13 cellular contexts compared by ENCODE assay signal in the genomic region with DNA sequence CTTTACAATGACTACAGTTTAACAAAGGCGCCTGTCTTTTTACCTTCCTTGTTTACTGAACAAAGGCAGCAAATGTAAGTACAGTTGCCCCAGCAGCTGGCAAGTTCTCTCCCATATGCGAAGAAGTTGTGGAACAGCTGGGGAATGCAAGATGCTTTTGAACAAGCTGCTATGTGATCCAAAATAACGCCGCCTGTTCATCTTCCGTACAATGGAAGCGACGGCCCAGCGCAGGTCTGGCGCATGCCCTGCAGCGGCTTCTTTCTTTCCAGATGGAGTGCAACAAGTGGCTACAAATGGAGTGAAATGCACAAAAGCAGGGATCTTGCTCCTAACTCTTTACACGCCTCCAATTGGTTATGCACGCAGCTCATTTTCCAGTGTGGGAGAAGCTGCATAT.
DNase-seq lines count a peak whose midpoint lies in the region; ATAC-seq and TF ChIP-seq lines count a peak whose summit lies in the region.
"Had no signal": no experiment of that assay in that cellular context is flagged by ENCODE, and none has a peak within 500 bp of the region (broad histone marks: within the 10 kb centered on the region; RNA-seq: fewer than 3 reads in every experiment).

No MANE protein-coding gene starts in this region.

- no peak overlapping the region for H2BK15ac ChIP-seq in IMR-90 (ENCODE audit: low read depth, low read length)
- no peak overlapping the region for H2BK15ac ChIP-seq in mesenchymal stem cell (ENCODE audit: low read depth, poor library complexity, severe bottlenecking)

- dilution Hi-C loops in IMR-90 (cut with HindIII; ENCODE audit: low sequenced_read_pairs, unreplicated experiment): no loop called here

- H2AK5ac ChIP-seq in IMR-90 (ENCODE audit: low read depth, low read length): no peak overlapping the region
- peak overlapping the region; percentile 51 for H2AK5ac ChIP-seq in mesenchymal stem cell (ENCODE audit: low read length, severe bottlenecking)

- intact Hi-C loops in IMR-90 (cut with micrococcal nuclease): no loop called here
- intact Hi-C loops in ascending aorta (cut with DNase I): loop anchor here (10.0 kb wide), 1 partner anchor 207 kb away; no protein-coding TSS in a partner anchor
- intact Hi-C loops in stomach (cut with DNase I; ENCODE audit: low total_unique reads): loop anchor here (10.0 kb wide), 1 partner anchor 137 kb away; no protein-coding TSS in a partner anchor
- intact Hi-C loops in left cardiac atrium (cut with DNase I): loop anchor here in 1 of 2 donors (10.0 kb wide), 1 partner anchor 97 kb away; the partner anchor contains the start of gene SVIL

- peaks cover 6% of the 10 kb centered on the region for H3K4me1 ChIP-seq in IMR-90 (ENCODE audit: control insufficient read depth, insufficient read depth, low read length)
- peaks cover 4 to 39% of the 10 kb centered on the region in 2 donors for H3K4me1 ChIP-seq in ascending aorta
- peaks cover 13% of the 10 kb centered on the region for H3K4me1 ChIP-seq in mesenchymal stem cell (ENCODE audit: control insufficient read depth, insufficient read depth, low read depth, low read length)
- H3K4me1 ChIP-seq in stomach: peaks cover 5 to 75% (median 43%) of the 10 kb centered on the region in 4 donors

- no peak overlapping the region for H2AK9ac ChIP-seq in IMR-90 (replicated peaks; ENCODE audit: low read depth, low read length, poor library complexity)

- H3K4ac ChIP-seq in IMR-90 (ENCODE audit: low read depth, low read length): no peak overlapping the region
- peak overlapping the region; percentile 7 to 71 for H3K4ac ChIP-seq in mesenchymal stem cell (ENCODE audit: low read depth in 1 of 2, low read length in 2 of 2)

- H3K4me3 ChIP-seq in IMR-90 (ENCODE audit: insufficient read depth, low read depth, low read length) (no peak overlapping the region), ascending aorta (peak overlapping the region; percentile 18 to 74), mesenchymal stem cell (ENCODE audit: insufficient read depth in 1 of 2, low read depth in 1 of 2, low read length in 2 of 2) (no peak overlapping the region), stomach (peak overlapping the region in 2 of 4 donors; percentile 16 to 21)
- H3K4me3 ChIP-seq: GM12878, upper lobe of right lung had no signal

- H3K9me3 ChIP-seq in IMR-90 (ENCODE audit: control insufficient read depth, insufficient read depth, low read length) (no peaks in the 10 kb centered on the region), ascending aorta (no peaks in the 10 kb centered on the region), mesenchymal stem cell (ENCODE audit: control insufficient read depth, low read length) (no peaks in the 10 kb centered on the region), stomach (no peaks in the 10 kb centered on the region)
- H3K9me3 ChIP-seq: upper lobe of right lung had no signal

- H2BK5ac ChIP-seq in IMR-90 (ENCODE audit: low read depth, low read length, poor library complexity, severe bottlenecking) (no peak overlapping the region), mesenchymal stem cell (ENCODE audit: low read depth, low read length, poor library complexity, severe bottlenecking) (no peak overlapping the region)

- no peak overlapping the region for H3K56ac ChIP-seq in IMR-90 (ENCODE audit: extremely low read depth, insufficient read depth, low read length)

- H3K9ac ChIP-seq in IMR-90 (ENCODE audit: low read depth, low read length) (no peak overlapping the region), mesenchymal stem cell (ENCODE audit: low read length) (no peak overlapping the region)

- H2BK120ac ChIP-seq in IMR-90 (ENCODE audit: low read depth, low read length) (no peak overlapping the region), mesenchymal stem cell (ENCODE audit: low read depth, low read length) (no peak overlapping the region)

- TF ChIP-seq RAD21 in IMR-90 (IDR thresholded peaks at IDR 0.05; ENCODE audit: low read length): no peak

- TF ChIP-seq EP300 in stomach (IDR thresholded peaks at IDR 0.05): no peak

- CTCF ChIA-PET in IMR-90 (lab: Yijun Ruan, JAX): no interaction called here

- POLR2A ChIA-PET in IMR-90 (lab: Charles Lee; ENCODE audit: unreplicated experiment): no interaction called here

- H3K79me1 ChIP-seq in IMR-90 (ENCODE audit: low read depth in 1 of 2, low read length in 2 of 2) (peaks cover 48 to 79% of the 10 kb centered on the region in 2 experiments), mesenchymal stem cell (replicated peaks; ENCODE audit: low read length, poor library complexity, severe bottlenecking) (no peaks in the 10 kb centered on the region)

- H3K14ac ChIP-seq in IMR-90 (replicated peaks; ENCODE audit: low read depth, low read length) (no peak overlapping the region), mesenchymal stem cell (ENCODE audit: low read length in 2 of 2) (no peak overlapping the region)

- H3K27me3 ChIP-seq in IMR-90 (ENCODE audit: control insufficient read depth, insufficient read depth, low read length): no peaks in the 10 kb centered on the region
- no peaks in the 10 kb centered on the region for H3K27me3 ChIP-seq in ascending aorta
- H3K27me3 ChIP-seq in mesenchymal stem cell (ENCODE audit: control insufficient read depth in 1 of 2, insufficient read depth in 1 of 2, low read length in 2 of 2): no peaks in the 10 kb centered on the region
- no peaks in the 10 kb centered on the region for H3K27me3 ChIP-seq in stomach
- H3K27me3 ChIP-seq: upper lobe of right lung had no signal

- ATAC-seq in IMR-90 (ENCODE audit: low read depth): no peak
- ATAC-seq in left cardiac atrium: no peak
- ATAC-seq: activated T-cell treated with anti-CD3 and anti-CD28 coated beads, Interleukin-2, amount 50 U/mL, for 4 hours; GM12878; upper lobe of right lung had no signal

- TF ChIP-seq CTCF in IMR-90 (conservative IDR thresholded peaks at IDR 0.05; ENCODE audit: low read depth, low read length) (no peak), ascending aorta (IDR thresholded peaks at IDR 0.05) (no peak), stomach (IDR thresholded peaks at IDR 0.05) (no peak)

- H2BK20ac ChIP-seq in IMR-90 (ENCODE audit: low read depth, low read length): no peak overlapping the region

- H4K5ac ChIP-seq in IMR-90 (ENCODE audit: low read depth, low read length): no peak overlapping the region

- H3K27ac ChIP-seq in IMR-90 (ENCODE audit: insufficient read depth, low read length) (no peak overlapping the region), ascending aorta (peak overlapping the region; percentile 49 to 56), mesenchymal stem cell (ENCODE audit: low read length, poor library complexity, severe bottlenecking) (peak overlapping the region; percentile 31), stomach (peak overlapping the region in 4 of 5 donors; percentile 14 to 99 (median 48))
- H3K27ac ChIP-seq: upper lobe of right lung had no signal

- peak overlapping the region in 1 of 2 experiments; percentile 31 for H2BK12ac ChIP-seq in mesenchymal stem cell (ENCODE audit: low read length in 2 of 2)

- BruUV-seq in IMR-90 (replicated peaks; lab: Mats Ljungman, UMichigan): no TSS peak

- H3K4me2 ChIP-seq in IMR-90 (ENCODE audit: low read depth, low read length): no peak overlapping the region; the same call in 1 of the 2 replicates
- peak overlapping the region; percentile 54 for H3K4me2 ChIP-seq in mesenchymal stem cell (ENCODE audit: low read length, poor library complexity, severe bottlenecking)

- no peak overlapping the region for H2AFZ ChIP-seq in IMR-90 (replicated peaks; ENCODE audit: low read length, poor library complexity)
- H2AFZ ChIP-seq in mesenchymal stem cell (ENCODE audit: low read depth, low read length): no peak overlapping the region

- DNase-seq in IMR-90: no peak
- no peak for DNase-seq in ascending aorta (ENCODE audit: low spot score in 2 of 2)
- DNase-seq in mesenchymal stem cell: no peak
- DNase-seq in stomach: no peak
- DNase-seq in NOMO-1 treated with DMSO at 0.1 percent for 48 hours (lab: John Stamatoyannopoulos, UW; ENCODE audit: unreplicated experiment): no peak
- no peak for DNase-seq in NCI-H1436 treated with DMSO at 0.1 percent for 48 hours (lab: John Stamatoyannopoulos, UW)
- no peak for DNase-seq in epidermal melanocyte (ENCODE audit: insufficient read length, low spot score)
- no peak for DNase-seq in left cardiac atrium
- DNase-seq: activated CD4-positive, alpha-beta T cell treated with anti-CD3 and anti-CD28 coated beads, Interleukin-2, amount 10 ng/mL, durations not matched to agents 7 days and 5 days; activated T-cell treated with anti-CD3 and anti-CD28 coated beads, Interleukin-2, amount 50 U/mL, for 4 hours; NCI-H526; upper lobe of right lung had no signal

- peaks cover 70% of the 10 kb centered on the region for H4K20me1 ChIP-seq in IMR-90 (ENCODE audit: insufficient read depth, low read length)

- TF ChIP-seq POLR2A in IMR-90 (IDR thresholded peaks at IDR 0.05; ENCODE audit: low read depth, low read length) (no peak), stomach (IDR thresholded peaks at IDR 0.05) (no peak)

- H3K18ac ChIP-seq in IMR-90 (ENCODE audit: low read depth, low read length) (no peak overlapping the region), mesenchymal stem cell (ENCODE audit: low read depth in 1 of 2, low read length in 2 of 2) (peak overlapping the region in 1 of 2 experiments; percentile 34)

- peaks cover 13% of the 10 kb centered on the region for H3K9me1 ChIP-seq in IMR-90 (ENCODE audit: insufficient read depth, low read length)

- H4K91ac ChIP-seq in IMR-90 (ENCODE audit: insufficient read depth, low read depth, low read length) (no peak overlapping the region), mesenchymal stem cell (ENCODE audit: low read length) (no peak overlapping the region)

- H3K23ac ChIP-seq in IMR-90 (ENCODE audit: low read depth, low read length) (peak overlapping the region; percentile 10; the same call in 1 of the 2 replicates), mesenchymal stem cell (ENCODE audit: low read length in 2 of 2) (no peak overlapping the region)

- 64% methylated on average over 8 of the region's 12 CpGs; no CpG with 5 or more reads in 1 of the 2 experiments for WGBS in IMR-90 (ENCODE audit: extremely low coverage in 2 of 2, insufficient read length in 1 of 2), 2 experiments
- 90% methylated on average over 12 of the region's 12 CpGs for WGBS in mesenchymal stem cell
- 56 to 75% (median 71%) methylated on average over 12 of the region's 12 CpGs for WGBS in stomach, 5 donors

- H4K8ac ChIP-seq in IMR-90 (ENCODE audit: low read depth in 2 of 2, low read length in 2 of 2): no peak overlapping the region; a peak in 1 of 4 replicates
- no peak overlapping the region for H4K8ac ChIP-seq in mesenchymal stem cell (ENCODE audit: low read length)

- in situ Hi-C loops in IMR-90 (cut with MboI; ENCODE audit: low sequenced_read_pairs): no loop called here

- peaks cover 2% of the 10 kb centered on the region for H3K36me3 ChIP-seq in IMR-90 (ENCODE audit: control insufficient read depth, insufficient read depth, low read length)
- H3K36me3 ChIP-seq in ascending aorta: peaks cover 0 to 4% of the 10 kb centered on the region in 2 donors
- peaks cover 7 to 8% of the 10 kb centered on the region in 2 experiments for H3K36me3 ChIP-seq in mesenchymal stem cell (ENCODE audit: control insufficient read depth in 1 of 2, insufficient read depth in 2 of 2, low read depth in 1 of 2, low read length in 2 of 2)
- no peaks in the 10 kb centered on the region for H3K36me3 ChIP-seq in stomach
- H3K36me3 ChIP-seq: upper lobe of right lung had no signal

TF ChIP-seq in IMR-90, 13 proteins besides CTCF, POLR2A, EP300 and RAD21 (continues in another document):
- no peak for TF ChIP-seq BHLHE40 (IDR thresholded peaks at IDR 0.05; ENCODE audit: low read depth, low read length)

Comparison
In these comparisons a context has a peak if more than half of its experiments do, and no peak if none do; other contexts are left out.
1. H3K4me3 ChIP-seq: peak in ascending aorta (2 of 2); none in IMR-90 (single experiment) and mesenchymal stem cell (0 of 2).